ENCODE assay signal across 20 cellular contexts in genomic region chr1:77095231-77095630, GRCh38.
A peak's percentile ranks its signal among the peaks of the same experiment; 100 is the strongest.
DNase-seq lines count a peak whose midpoint lies in the region; ATAC-seq and TF ChIP-seq lines count a peak whose summit lies in the region.
"Had no signal": no experiment of that assay in that cellular context is flagged by ENCODE, and none has a peak within 500 bp of the region (broad histone marks: within the 10 kb centered on the region; RNA-seq: fewer than 3 reads in every experiment).

No MANE protein-coding gene starts in this region.

- no peaks in the 10 kb centered on the region for H3K27me3 Mint-ChIP-seq in T-helper 17 cell
- H3K27me3 Mint-ChIP-seq: B cell; CD4-positive, CD25-positive, alpha-beta regulatory T cell had no signal

- H3K36me3 Mint-ChIP-seq in T-helper 17 cell (ENCODE audit: low read depth) = no peaks in the 10 kb centered on the region

- ATAC-seq in T-helper 17 cell = no peak

- no peaks in the 10 kb centered on the region for H3K36me3 ChIP-seq in HEK293 (ENCODE audit: control insufficient read depth in 2 of 2, insufficient read depth in 1 of 2, low read length in 2 of 2)
- H3K36me3 ChIP-seq: SJSA1 had no signal

- no peak overlapping the region for H3K27ac Mint-ChIP-seq in T-helper 17 cell
- H3K27ac Mint-ChIP-seq: B cell; CD4-positive, CD25-positive, alpha-beta regulatory T cell; H9 had no signal

- H3K9me3 ChIP-seq in HEK293 (ENCODE audit: control insufficient read depth, insufficient read depth, low read depth, low read length) = no peaks in the 10 kb centered on the region
- no peaks in the 10 kb centered on the region for H3K9me3 ChIP-seq in T-helper 17 cell (ENCODE audit: control insufficient read depth, low read length, poor library complexity, severe bottlenecking)
- H3K9me3 ChIP-seq: Caco-2, SJSA1 had no signal

- H3K4me1 ChIP-seq in HEK293 (ENCODE audit: control insufficient read depth, insufficient read depth, low read length) = no peaks in the 10 kb centered on the region
- H3K4me1 ChIP-seq: Caco-2, SJSA1 had no signal

- no peak overlapping the region for H3K4me3 Mint-ChIP-seq in T-helper 17 cell
- H3K4me3 Mint-ChIP-seq: B cell; CD4-positive, CD25-positive, alpha-beta regulatory T cell; H9 had no signal

- H3K4me3 ChIP-seq in HEK293 (ENCODE audit: low read depth, low read length) = no peak overlapping the region
- H3K4me3 ChIP-seq: PC-9, SJSA1 had no signal

- no peaks in the 10 kb centered on the region for H3K4me1 Mint-ChIP-seq in T-helper 17 cell
- H3K4me1 Mint-ChIP-seq: B cell; CD4-positive, CD25-positive, alpha-beta regulatory T cell; H9 had no signal

- CTCF ChIA-PET in HEK293 (lab: Yijun Ruan, JAX) = no interaction called here

- POLR2A ChIA-PET in HEK293 (lab: Yijun Ruan, JAX) = no interaction called here

- TF ChIP-seq CTCF in 22Rv1 (IDR thresholded peaks at IDR 0.05) (no peak), HEK293 (tag by site-specific recombination; IDR thresholded peaks at IDR 0.05) (no peak), VCaP (conservative IDR thresholded peaks at IDR 0.05) (no peak)

- H3K27ac ChIP-seq in 22Rv1 (peak overlapping the region; percentile 81), HEK293 (ENCODE audit: extremely low read depth, low read depth, low read length) (no peak overlapping the region), VCaP (peak overlapping the region; percentile 48)
- H3K27ac ChIP-seq: PC-9, SJSA1 had no signal

- DNase-seq in NCI-H2107 (lab: John Stamatoyannopoulos, UW) = peak; percentile 28
- no peak for DNase-seq in RPMI8226
- DNase-seq in D341Med (ENCODE audit: low spot score) = no peak
- DNase-seq in globus pallidus (ENCODE audit: low spot score) = no peak
- no peak for DNase-seq in T-helper 17 cell
- DNase-seq: Caco-2; CD4-positive, CD25-positive, alpha-beta regulatory T cell; DMS79 treated with DMSO at 0.1 percent for 48 hours; H9; MV-4-11; NCI-H1436; NCI-H2081 treated with DMSO at 0.1 percent for 48 hours; NCI-H510A; PC-9; SW 1271 had no signal

TF ChIP-seq in HEK293, 187 proteins besides CTCF, POLR2A, EP300 and RAD21:
- TF ChIP-seq ZNF658 (tag by site-specific recombination; IDR thresholded peaks at IDR 0.05) = no peak
- no peak for TF ChIP-seq ZNF830 (tag by site-specific recombination; IDR thresholded peaks at IDR 0.05; ENCODE audit: low read depth)
- TF ChIP-seq ZIC2 (tag by site-specific recombination; IDR thresholded peaks at IDR 0.05) = peak; percentile 40; the same call in 1 of the 2 replicates
- peak; percentile 45 for TF ChIP-seq WT1 (tag by site-specific recombination; IDR thresholded peaks at IDR 0.05)
